1 cellular context compared by ENCODE assay signal in genomic region chr4:10345381-10345784, GRCh38.
TF ChIP-seq lines count a peak whose summit lies in the region.

No MANE protein-coding gene starts in this region.

TF ChIP-seq in K562, 482 proteins besides CTCF, POLR2A, EP300 and RAD21 (continued from another document):
- no peak for TF ChIP-seq THRB (CRISPR knock-in tag; conservative IDR thresholded peaks at IDR 0.05)
- peak in 1 of 2 experiments; percentile 33; a peak in 1 of 4 replicates for TF ChIP-seq KDM1A (IDR thresholded peaks at IDR 0.05)
- TF ChIP-seq ZNF324 (CRISPR knock-in tag; IDR thresholded peaks at IDR 0.05) = no peak
- TF ChIP-seq NRF1 (conservative IDR thresholded peaks at IDR 0.05 in 1 of 2, IDR thresholded peaks at IDR 0.05 in 1 of 2) = 0 out of 4 replicates have a peak, but pooled peaks of 1 of the 2 experiments have one; percentile 9
- 0 out of 2 replicates have a peak, but pooled peaks have one; percentile 4 for TF ChIP-seq PKNOX1 (IDR thresholded peaks at IDR 0.05)
- TF ChIP-seq TCF3 (CRISPR knock-in tag; IDR thresholded peaks at IDR 0.05) = peak; percentile 86
- TF ChIP-seq SMARCA4 (IDR thresholded peaks at IDR 0.05) = peak; percentile 90
- peak; percentile 67 for TF ChIP-seq HDAC3 (IDR thresholded peaks at IDR 0.05; ENCODE audit: borderline replicate concordance, partially characterized antibody)
- TF ChIP-seq STAT5A (IDR thresholded peaks at IDR 0.05; ENCODE audit: borderline replicate concordance, low read length) = peak; percentile 71; the same call in 1 of the 2 replicates
- peak in 1 of 2 experiments; percentile 13; a peak in 1 of 4 replicates for TF ChIP-seq TEAD1 (CRISPR knock-in tag; IDR thresholded peaks at IDR 0.05)
- TF ChIP-seq TAL1 (IDR thresholded peaks at IDR 0.05) = peak; percentile 94
- TF ChIP-seq TAF1 (IDR thresholded peaks at IDR 0.05; ENCODE audit: control insufficient read depth, extremely low read depth, insufficient read depth, low read length, severe bottlenecking) = no peak
- peak; percentile 87 for TF ChIP-seq MTA2 (IDR thresholded peaks at IDR 0.05; ENCODE audit: low read depth)
- TF ChIP-seq GTF2B (IDR thresholded peaks at IDR 0.05; ENCODE audit: extremely low read depth, insufficient read length) = no peak
- TF ChIP-seq TEAD4 (IDR thresholded peaks at IDR 0.05; ENCODE audit: low read length) = peak; percentile 97
- no peak for TF ChIP-seq TEAD4 (CRISPR knock-in tag; IDR thresholded peaks at IDR 0.05; ENCODE audit: borderline replicate concordance)
- TF ChIP-seq ESRRA (IDR thresholded peaks at IDR 0.05; ENCODE audit: borderline replicate concordance, low read depth) = no peak
- TF ChIP-seq SMAD1 (IDR thresholded peaks at IDR 0.05; ENCODE audit: low read depth, low read length, partially characterized antibody) = peak; percentile 29
- TF ChIP-seq HLTF (IDR thresholded peaks at IDR 0.05) = 0 out of 2 replicates have a peak, but pooled peaks have one; percentile 53
- peak; percentile 94 for TF ChIP-seq ARID1B (IDR thresholded peaks at IDR 0.05)
- no peak for TF ChIP-seq TAF7 (tag; IDR thresholded peaks at IDR 0.05)
- 0 out of 2 replicates have a peak, but pooled peaks have one; percentile 4 for TF ChIP-seq HMBOX1 (IDR thresholded peaks at IDR 0.05)
- TF ChIP-seq ADNP (tag; IDR thresholded peaks at IDR 0.05) = peak; percentile 66
- TF ChIP-seq ZNF592 (IDR thresholded peaks at IDR 0.05) = peak; percentile 36; the same call in 1 of the 2 replicates
- peak; percentile 53; the same call in 1 of the 2 replicates for TF ChIP-seq ZNF766 (CRISPR knock-in tag; conservative IDR thresholded peaks at IDR 0.05)
- peak; percentile 68 for TF ChIP-seq PHB2 (IDR thresholded peaks at IDR 0.05; ENCODE audit: low read depth)
- no peak for TF ChIP-seq AFF4 (CRISPR knock-in tag; IDR thresholded peaks at IDR 0.05)
